Comparison of ENCODE assay signal across 15 cellular contexts in genomic region chr6:167742719-167743303, GRCh38.
DNase-seq lines count a peak whose midpoint lies in the region; ATAC-seq and TF ChIP-seq lines count a peak whose summit lies in the region.
"Had no signal": no experiment of that assay in that cellular context is flagged by ENCODE, and none has a peak within 500 bp of the region (broad histone marks: within the 10 kb centered on the region; RNA-seq: fewer than 3 reads in every experiment).

No MANE protein-coding gene starts in this region.

- no peaks in the 10 kb centered on the region for H3K36me3 Mint-ChIP-seq in stimulated activated effector memory CD8-positive, alpha-beta T cell treated with anti-CD3 and anti-CD28 coated beads, Interleukin-12 subunit alpha, Interleukin-12 subunit beta, amount 100 ng/mL, for 72 hours
- H3K36me3 Mint-ChIP-seq: CD4-positive, CD25-positive, alpha-beta regulatory T cell; naive B cell; T-cell had no signal

- H3K4me3 Mint-ChIP-seq in stimulated activated effector memory CD8-positive, alpha-beta T cell treated with anti-CD3 and anti-CD28 coated beads, Interleukin-12 subunit alpha, Interleukin-12 subunit beta, amount 100 ng/mL, for 72 hours: no peak overlapping the region
- H3K4me3 Mint-ChIP-seq: CD4-positive, CD25-positive, alpha-beta regulatory T cell; naive B cell; T-cell had no signal

- no peak overlapping the region for H3K4me3 ChIP-seq in H7 (ENCODE audit: insufficient read depth, low read depth, low read length)
- no peak overlapping the region for H3K4me3 ChIP-seq in breast epithelium
- H3K4me3 ChIP-seq: right lobe of liver had no signal

- TF ChIP-seq CTCF in breast epithelium (IDR thresholded peaks at IDR 0.05): no peak

- TF ChIP-seq POLR2A in breast epithelium (IDR thresholded peaks at IDR 0.05): no peak

- H3K27ac Mint-ChIP-seq in stimulated activated effector memory CD8-positive, alpha-beta T cell treated with anti-CD3 and anti-CD28 coated beads, Interleukin-12 subunit alpha, Interleukin-12 subunit beta, amount 100 ng/mL, for 72 hours: no peak overlapping the region
- H3K27ac Mint-ChIP-seq: CD4-positive, CD25-positive, alpha-beta regulatory T cell; T-cell had no signal

- H3K36me3 ChIP-seq in H7 (replicated peaks; ENCODE audit: control insufficient read depth, insufficient read depth, low read length): no peaks in the 10 kb centered on the region
- H3K36me3 ChIP-seq in breast epithelium: no peaks in the 10 kb centered on the region
- H3K36me3 ChIP-seq: right lobe of liver had no signal

- H3K9me3 ChIP-seq in breast epithelium: no peaks in the 10 kb centered on the region
- H3K9me3 ChIP-seq: right lobe of liver had no signal

- intact Hi-C loops in breast epithelium (cut with DNase I; ENCODE audit: low total_unique reads): no loop called here

- H3K4me1 ChIP-seq in breast epithelium: no peaks in the 10 kb centered on the region
- H3K4me1 ChIP-seq: right lobe of liver had no signal

- H3K27me3 ChIP-seq in H7 (ENCODE audit: control insufficient read depth, insufficient read depth, low read length) (no peaks in the 10 kb centered on the region), breast epithelium (no peaks in the 10 kb centered on the region)
- H3K27me3 ChIP-seq: right lobe of liver had no signal

- no peak overlapping the region for H3K27ac ChIP-seq in breast epithelium
- H3K27ac ChIP-seq: right lobe of liver had no signal

- H3K9me3 Mint-ChIP-seq in stimulated activated effector memory CD8-positive, alpha-beta T cell treated with anti-CD3 and anti-CD28 coated beads, Interleukin-12 subunit alpha, Interleukin-12 subunit beta, amount 100 ng/mL, for 72 hours: no peaks in the 10 kb centered on the region
- H3K9me3 Mint-ChIP-seq: CD4-positive, CD25-positive, alpha-beta regulatory T cell; T-cell had no signal

- ATAC-seq in stimulated activated effector memory CD8-positive, alpha-beta T cell treated with anti-CD3 and anti-CD28 coated beads, Interleukin-12 subunit alpha, Interleukin-12 subunit beta, amount 100 ng/mL, for 72 hours: peak; percentile 60
- ATAC-seq in GM21447 (IDR thresholded peaks at IDR 0.05; ENCODE audit: unreplicated experiment): no peak
- ATAC-seq: T-cell had no signal

- peak; percentile 70 for DNase-seq in H7
- DNase-seq in SW480 (ENCODE audit: low spot score): peak; percentile 22
- DNase-seq in iPS DF 19.7 (ENCODE audit: low read depth, low spot score): peak; percentile 30
- DNase-seq in stimulated activated effector memory CD8-positive, alpha-beta T cell treated with anti-CD3 and anti-CD28 coated beads, Interleukin-12 subunit alpha, Interleukin-12 subunit beta, amount 100 ng/mL, for 72 hours (ENCODE audit: low spot score in 2 of 2): no peak
- DNase-seq in occipital lobe (lab: John Stamatoyannopoulos, UW): no peak
- DNase-seq in breast epithelium (ENCODE audit: low spot score in 2 of 2): no peak
- DNase-seq: activated CD4-positive, alpha-beta T cell treated with anti-CD3 and anti-CD28 coated beads for 4 hours; activated T-cell treated with anti-CD3 and anti-CD28 coated beads, Interleukin-2, amount 50 U/mL, for 48 hours; CD4-positive, CD25-positive, alpha-beta regulatory T cell; HCEC 1CT; naive B cell; NCI-H2171; T-cell had no signal

- no peaks in the 10 kb centered on the region for H3K4me1 Mint-ChIP-seq in stimulated activated effector memory CD8-positive, alpha-beta T cell treated with anti-CD3 and anti-CD28 coated beads, Interleukin-12 subunit alpha, Interleukin-12 subunit beta, amount 100 ng/mL, for 72 hours
- H3K4me1 Mint-ChIP-seq: CD4-positive, CD25-positive, alpha-beta regulatory T cell; naive B cell; T-cell had no signal

Comparison
In these comparisons a context has a peak if more than half of its experiments do, and no peak if none do; other contexts are left out.
1. DNase-seq: peak in H7 (single experiment), SW480 (single experiment) and iPS DF 19.7 (single experiment); none in stimulated activated effector memory CD8-positive, alpha-beta T cell treated with anti-CD3 and anti-CD28 coated beads, Interleukin-12 subunit alpha, Interleukin-12 subunit beta, amount 100 ng/mL, for 72 hours (0 of 2), occipital lobe (single experiment) and breast epithelium (0 of 2).